27 cellular contexts compared by ENCODE assay signal in the genomic region with DNA sequence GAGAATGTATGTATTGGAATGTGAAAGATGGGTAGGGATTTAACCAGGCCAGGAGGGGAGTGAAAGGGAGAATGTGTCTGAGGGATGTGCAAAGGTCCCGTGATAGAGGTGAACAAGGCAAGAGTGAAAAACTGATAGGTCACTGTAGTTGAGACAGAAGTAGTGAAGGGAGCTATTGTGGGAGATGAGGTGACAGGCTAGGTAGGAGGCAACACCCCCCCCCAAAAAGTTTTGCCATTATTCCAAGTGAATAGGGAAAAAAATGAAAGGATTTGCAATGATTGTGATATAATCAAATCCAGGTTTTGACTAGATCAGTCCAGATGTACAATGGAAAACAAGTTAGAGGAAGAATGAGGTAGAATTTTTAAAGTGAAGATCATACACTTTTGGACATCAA.
DNase-seq lines count a peak whose midpoint lies in the region; ATAC-seq and FAIRE-seq lines count a peak whose summit lies in the region.
"Had no signal": no experiment of that assay in that cellular context is flagged by ENCODE, and none has a peak within 500 bp of the region (broad histone marks: within the 10 kb centered on the region; RNA-seq: fewer than 3 reads in every experiment).

No MANE protein-coding gene starts in this region.

- ATAC-seq in HG03460 (IDR thresholded peaks at IDR 0.05; ENCODE audit: unreplicated experiment): no peak
- ATAC-seq: A549; CD8-positive, alpha-beta T cell had no signal

- peak; percentile 49 for FAIRE-seq in HTR-8/SVneo (lab: Jason Lieb, UNC)
- FAIRE-seq: A204.1, A549, D721Med had no signal

- DNase-seq in HTR-8/SVneo (ENCODE audit: insufficient read length, low spot score) (no peak), putamen (ENCODE audit: low spot score) (peak; percentile 61), NCI-H510A (lab: John Stamatoyannopoulos, UW) (no peak)
- DNase-seq: 8988T; ACHN; AML-193; BE2C; C1 segment of cervical spinal cord; Caco-2; Calu3; CD4-positive, alpha-beta memory T cell; CD4-positive, alpha-beta T cell; CD4-positive, CD25-positive, alpha-beta regulatory T cell; CD8-positive, alpha-beta memory T cell; CD8-positive, alpha-beta T cell; COR-L47; DMS 273 treated with DMSO at 0.1 percent for 48 hours; DMS153; DMS53; DMS79; DMS79 treated with DMSO at 0.1 percent for 48 hours; DND-41; EL had no signal
